21 cellular contexts compared by ENCODE assay signal in the genomic region with DNA sequence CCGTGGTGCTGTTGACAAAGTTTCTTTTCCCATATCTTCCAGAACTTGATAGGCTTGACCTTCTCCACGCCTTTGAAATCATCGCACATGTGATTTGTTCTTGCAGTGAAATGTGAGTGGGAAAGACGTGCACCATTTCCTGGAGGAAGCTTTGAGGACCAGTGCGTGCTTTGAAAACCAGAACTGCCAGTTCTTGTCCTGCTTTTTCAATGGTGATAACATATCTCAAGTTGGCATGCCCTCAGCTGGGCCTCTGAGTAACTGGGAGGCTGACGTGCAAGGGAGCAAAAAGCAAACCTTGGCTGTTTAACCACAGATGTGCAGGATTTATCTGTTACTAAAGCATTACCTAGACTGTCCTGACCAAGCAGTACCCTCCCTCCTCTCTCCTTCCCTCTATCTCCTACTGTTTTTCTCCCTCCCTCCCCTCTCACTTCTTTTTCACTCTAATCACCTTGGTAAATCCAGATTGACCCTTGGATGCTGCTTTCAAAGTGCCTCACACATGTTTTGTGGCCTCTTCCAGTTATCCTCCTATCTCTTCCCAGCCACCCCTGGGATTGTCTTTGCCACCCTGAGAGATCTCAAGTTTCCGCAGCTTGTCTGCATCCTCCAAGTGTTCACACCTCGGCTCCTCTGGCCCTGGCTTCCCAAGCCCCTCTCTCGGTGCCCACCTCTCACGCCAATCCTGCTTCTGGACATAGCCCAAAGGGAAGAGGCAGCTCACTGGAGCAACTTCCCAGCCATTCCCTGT.
DNase-seq lines count a peak whose midpoint lies in the region; ATAC-seq and TF ChIP-seq lines count a peak whose summit lies in the region.
"Had no signal": no experiment of that assay in that cellular context is flagged by ENCODE, and none has a peak within 500 bp of the region (broad histone marks: within the 10 kb centered on the region; RNA-seq: fewer than 3 reads in every experiment).

No MANE protein-coding gene starts in this region.

- H2BK120ac ChIP-seq in mesendoderm (ENCODE audit: low read depth, low read length) = no peak overlapping the region

- no peak overlapping the region for H4K5ac ChIP-seq in mesendoderm (ENCODE audit: low read length)

- H3K4me1 ChIP-seq in mesendoderm (ENCODE audit: control insufficient read depth, low read depth, low read length) (no peaks in the 10 kb centered on the region), aorta (ENCODE audit: control insufficient read depth in 1 of 2, insufficient read depth in 2 of 2, low read length in 2 of 2) (peaks cover 0 to 4% of the 10 kb centered on the region in 2 donors)

- DNase-seq in activated effector memory CD4-positive, alpha-beta T cell treated with anti-CD3 and anti-CD28 coated beads, Interleukin-2, amount 50 U/mL, for 16 hours = peak; percentile 24
- DNase-seq in activated effector memory CD4-positive, alpha-beta T cell treated with Interleukin-2 at 50 U/mL for 16 hours = no peak
- DNase-seq in epithelial cell of prostate (ENCODE audit: low read depth, low spot score) = peak; percentile 37
- DNase-seq in mesendoderm = peak; percentile 63
- no peak for DNase-seq in type B pancreatic cell (ENCODE audit: extremely low spot score, unreplicated experiment)
- no peak for DNase-seq in nucleus accumbens (lab: John Stamatoyannopoulos, UW)
- DNase-seq in aorta = no peak
- no peak for DNase-seq in WTC11 (ENCODE audit: low spot score)
- DNase-seq: activated CD4-positive, alpha-beta T cell treated with anti-CD3 and anti-CD28 coated beads for 36 hours; activated gamma-delta T cell treated with Interleukin-2 at 50 U/mL for 16 hours; anterior cingulate cortex; DMS153; effector memory CD8-positive, alpha-beta T cell; naive B cell; NCI-H1417 treated with DMSO at 0.1 percent for 48 hours; NCI-H526 treated with DMSO at 0.1 percent for 48 hours; SK-N-SH; stimulated activated CD4-positive, alpha-beta T cell treated with anti-CD3 and anti-CD28 coated beads, Interleukin-4, amount 100 ng/mL, for 24 hours; substantia nigra had no signal

- H3K79me1 ChIP-seq in mesendoderm (ENCODE audit: low read length) = no peaks in the 10 kb centered on the region

- H3K27ac Mint-ChIP-seq in type B pancreatic cell (peak overlapping the region; percentile 53), WTC11 (no peak overlapping the region)
- H3K27ac Mint-ChIP-seq: activated CD4-positive, alpha-beta T cell treated with anti-CD3 and anti-CD28 coated beads for 36 hours; effector memory CD8-positive, alpha-beta T cell; naive B cell had no signal

- POLR2A ChIA-PET in WTC11 (lab: Charles Lee) = no interaction called here

- no peak for ATAC-seq in aorta (ENCODE audit: low FRiP score)
- ATAC-seq in WTC11 = no peak
- ATAC-seq: activated CD4-positive, alpha-beta T cell treated with anti-CD3 and anti-CD28 coated beads for 36 hours; effector memory CD8-positive, alpha-beta T cell had no signal

- CTCF ChIA-PET in WTC11 (lab: Charles Lee) = interaction anchor here (1.4 kb wide), 1 partner anchor 16 kb away, joined by 3 read pairs; no protein-coding TSS in a partner anchor

- no peak overlapping the region for H3K56ac ChIP-seq in mesendoderm (ENCODE audit: low read length)

- intact Hi-C loops in aorta (cut with DNase I) = no loop called here

- TF ChIP-seq CTCF in type B pancreatic cell (conservative IDR thresholded peaks at IDR 0.05) = no peak
- no peak for TF ChIP-seq CTCF in WTC11 (IDR thresholded peaks at IDR 0.05)

- H3K9me3 Mint-ChIP-seq in type B pancreatic cell (no peaks in the 10 kb centered on the region), WTC11 (no peaks in the 10 kb centered on the region)
- H3K9me3 Mint-ChIP-seq: effector memory CD8-positive, alpha-beta T cell; naive B cell had no signal

- H3K79me2 ChIP-seq in mesendoderm (ENCODE audit: control insufficient read depth, insufficient read depth, low read length) = no peaks in the 10 kb centered on the region

- H3K4me2 ChIP-seq in mesendoderm (ENCODE audit: low read length) = no peak overlapping the region
- H3K4me2 ChIP-seq: PC-9, SK-N-SH, smooth muscle cell had no signal

- no peak overlapping the region for H2BK15ac ChIP-seq in mesendoderm (replicated peaks; ENCODE audit: low read depth)

- no peak overlapping the region for H2AK5ac ChIP-seq in mesendoderm (ENCODE audit: low read length)

- no peak overlapping the region for H3K27ac ChIP-seq in epithelial cell of prostate
- no peak overlapping the region for H3K27ac ChIP-seq in mesendoderm (ENCODE audit: low read depth, low read length)
- no peak overlapping the region for H3K27ac ChIP-seq in aorta (ENCODE audit: low read depth in 1 of 2, low read length in 2 of 2)
- H3K27ac ChIP-seq: PC-9 had no signal

- no peak overlapping the region for H3K4me3 ChIP-seq in mesendoderm (ENCODE audit: low read length)
- H3K4me3 ChIP-seq in aorta (ENCODE audit: low read length in 2 of 2) = no peak overlapping the region
- H3K4me3 ChIP-seq: PC-9, smooth muscle cell had no signal

- H3K36me3 ChIP-seq in mesendoderm (ENCODE audit: control insufficient read depth, insufficient read depth, low read length) (no peaks in the 10 kb centered on the region), aorta (ENCODE audit: control insufficient read depth in 1 of 2, insufficient read depth in 2 of 2, low read length in 1 of 2) (no peaks in the 10 kb centered on the region)

- H3K9ac ChIP-seq in mesendoderm (ENCODE audit: low read length) = no peak overlapping the region
- H3K9ac ChIP-seq: SK-N-SH had no signal

- WGBS in mesendoderm (ENCODE audit: extremely low coverage, insufficient coverage, low lambda C conversion rate) = no CpG with 5 or more reads among the region's 10 CpGs
- WGBS in aorta, 2 donors = 65 to 67% methylated on average over 10 of the region's 10 CpGs

- H3K18ac ChIP-seq in mesendoderm (ENCODE audit: low read length) = no peak overlapping the region

- H3K23ac ChIP-seq in mesendoderm (ENCODE audit: low read length) = no peak overlapping the region

- no peak overlapping the region for H4K8ac ChIP-seq in mesendoderm (ENCODE audit: low read depth, low read length)

- peaks cover 43% of the 10 kb centered on the region for H3K4me1 Mint-ChIP-seq in type B pancreatic cell (ENCODE audit: unreplicated experiment)
- H3K4me1 Mint-ChIP-seq in WTC11 = peaks cover 4% of the 10 kb centered on the region; the same call in 1 of the 2 replicates
- H3K4me1 Mint-ChIP-seq: activated CD4-positive, alpha-beta T cell treated with anti-CD3 and anti-CD28 coated beads for 36 hours; naive B cell had no signal

- H3K4ac ChIP-seq in mesendoderm (ENCODE audit: low read depth, low read length) = no peak overlapping the region

- H3K27me3 Mint-ChIP-seq in type B pancreatic cell = no peaks in the 10 kb centered on the region
- no peaks in the 10 kb centered on the region for H3K27me3 Mint-ChIP-seq in WTC11 (ENCODE audit: low read depth)

- no peak overlapping the region for H2BK5ac ChIP-seq in mesendoderm (ENCODE audit: low read length)

- no peaks in the 10 kb centered on the region for H3K27me3 ChIP-seq in mesendoderm (ENCODE audit: insufficient read depth, low read length, poor library complexity)
- no peaks in the 10 kb centered on the region for H3K27me3 ChIP-seq in aorta (ENCODE audit: control insufficient read depth in 1 of 2, insufficient read depth in 2 of 2, low read length in 1 of 2)

- H3K4me3 Mint-ChIP-seq in type B pancreatic cell (peak overlapping the region; percentile 13), WTC11 (no peak overlapping the region)
- H3K4me3 Mint-ChIP-seq: activated CD4-positive, alpha-beta T cell treated with anti-CD3 and anti-CD28 coated beads for 36 hours; effector memory CD8-positive, alpha-beta T cell; naive B cell had no signal

- no peaks in the 10 kb centered on the region for H3K36me3 Mint-ChIP-seq in type B pancreatic cell
- no peaks in the 10 kb centered on the region for H3K36me3 Mint-ChIP-seq in WTC11
- H3K36me3 Mint-ChIP-seq: naive B cell had no signal

- no peaks in the 10 kb centered on the region for H3K9me3 ChIP-seq in aorta (ENCODE audit: control insufficient read depth, low read length)
- H3K9me3 ChIP-seq: SK-N-SH had no signal

TF ChIP-seq in WTC11, 78 proteins besides CTCF, POLR2A, EP300 and RAD21 (continues in another document):
- TF ChIP-seq ZNF423 (CRISPR knock-in tag; IDR thresholded peaks at IDR 0.05) (no peak), JAZF1 (CRISPR knock-in tag; IDR thresholded peaks at IDR 0.05) (no peak), ESRRA (CRISPR knock-in tag; IDR thresholded peaks at IDR 0.05; ENCODE audit: borderline replicate concordance) (no peak), TEAD1 (CRISPR knock-in tag; IDR thresholded peaks at IDR 0.05) (no peak), MXD4 (CRISPR knock-in tag; IDR thresholded peaks at IDR 0.05; ENCODE audit: borderline replicate concordance) (no peak), ELF4 (CRISPR knock-in tag; IDR thresholded peaks at IDR 0.05; ENCODE audit: low read depth) (no peak), TCF7 (CRISPR knock-in tag; IDR thresholded peaks at IDR 0.05; ENCODE audit: low read depth) (no peak), ZNF219 (CRISPR knock-in tag; IDR thresholded peaks at IDR 0.05; ENCODE audit: borderline replicate concordance) (no peak), TP53 (CRISPR knock-in tag; IDR thresholded peaks at IDR 0.05) (no peak), JUN (CRISPR knock-in tag; IDR thresholded peaks at IDR 0.05) (no peak), FOXJ3 (CRISPR knock-in tag; IDR thresholded peaks at IDR 0.05; ENCODE audit: borderline replicate concordance) (no peak), NR1H2 (CRISPR knock-in tag; IDR thresholded peaks at IDR 0.05) (no peak), CREB1 (CRISPR knock-in tag; IDR thresholded peaks at IDR 0.05) (no peak), OVOL2 (CRISPR knock-in tag; IDR thresholded peaks at IDR 0.05; ENCODE audit: borderline replicate concordance) (no peak), NFE2L1 (CRISPR knock-in tag; IDR thresholded peaks at IDR 0.05) (no peak), NR3C1 (CRISPR knock-in tag; conservative IDR thresholded peaks at IDR 0.05; ENCODE audit: low read depth) (no peak), GTF2I (CRISPR knock-in tag; conservative IDR thresholded peaks at IDR 0.05) (no peak)
- TF ChIP-seq, protein P1, sequence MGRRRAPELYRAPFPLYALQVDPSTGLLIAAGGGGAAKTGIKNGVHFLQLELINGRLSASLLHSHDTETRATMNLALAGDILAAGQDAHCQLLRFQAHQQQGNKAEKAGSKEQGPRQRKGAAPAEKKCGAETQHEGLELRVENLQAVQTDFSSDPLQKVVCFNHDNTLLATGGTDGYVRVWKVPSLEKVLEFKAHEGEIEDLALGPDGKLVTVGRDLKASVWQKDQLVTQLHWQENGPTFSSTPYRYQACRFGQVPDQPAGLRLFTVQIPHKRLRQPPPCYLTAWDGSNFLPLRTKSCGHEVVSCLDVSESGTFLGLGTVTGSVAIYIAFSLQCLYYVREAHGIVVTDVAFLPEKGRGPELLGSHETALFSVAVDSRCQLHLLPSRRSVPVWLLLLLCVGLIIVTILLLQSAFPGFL (CRISPR knock-in tag; IDR thresholded peaks at IDR 0.05; ENCODE audit: borderline replicate concordance) = no peak

Comparison
In these comparisons a context has a peak if more than half of its experiments do, and no peak if none do; other contexts are left out.
1. DNase-seq: peak in activated effector memory CD4-positive, alpha-beta T cell treated with anti-CD3 and anti-CD28 coated beads, Interleukin-2, amount 50 U/mL, for 16 hours (single experiment), epithelial cell of prostate (single experiment) and mesendoderm (single experiment); none in activated effector memory CD4-positive, alpha-beta T cell treated with Interleukin-2 at 50 U/mL for 16 hours (single experiment), type B pancreatic cell (single experiment), nucleus accumbens (0 of 56), aorta (0 of 2) and WTC11 (single experiment).